Comparison of ENCODE assay signal across 2 cellular contexts in genomic region chrX:40100537-40101429, GRCh38.
TF ChIP-seq lines count a peak whose summit lies in the region.

No MANE protein-coding gene starts in this region.

TF ChIP-seq in SK-N-SH, 30 proteins besides CTCF, POLR2A, EP300 and RAD21 (continued from another document):
- TF ChIP-seq IRF3 (IDR thresholded peaks at IDR 0.05; ENCODE audit: low read depth, low read length) (no peak), ZBTB33 (IDR thresholded peaks at IDR 0.05; ENCODE audit: borderline replicate concordance, low read depth) (no peak), TAF1 (IDR thresholded peaks at IDR 0.05; ENCODE audit: borderline replicate concordance, low read depth, low read length) (no peak), GATA2 (CRISPR knock-in tag; IDR thresholded peaks at IDR 0.05) (no peak), RCOR1 (IDR thresholded peaks at IDR 0.05; ENCODE audit: low read length) (no peak), TCF12 (IDR thresholded peaks at IDR 0.05) (no peak), TEAD4 (IDR thresholded peaks at IDR 0.05; ENCODE audit: borderline replicate concordance, insufficient read depth) (no peak), YY1 (IDR thresholded peaks at IDR 0.05; ENCODE audit: low read depth) (no peak), SMC3 (IDR thresholded peaks at IDR 0.05; ENCODE audit: low read depth, low read length) (no peak)
- TF ChIP-seq, protein P1, sequence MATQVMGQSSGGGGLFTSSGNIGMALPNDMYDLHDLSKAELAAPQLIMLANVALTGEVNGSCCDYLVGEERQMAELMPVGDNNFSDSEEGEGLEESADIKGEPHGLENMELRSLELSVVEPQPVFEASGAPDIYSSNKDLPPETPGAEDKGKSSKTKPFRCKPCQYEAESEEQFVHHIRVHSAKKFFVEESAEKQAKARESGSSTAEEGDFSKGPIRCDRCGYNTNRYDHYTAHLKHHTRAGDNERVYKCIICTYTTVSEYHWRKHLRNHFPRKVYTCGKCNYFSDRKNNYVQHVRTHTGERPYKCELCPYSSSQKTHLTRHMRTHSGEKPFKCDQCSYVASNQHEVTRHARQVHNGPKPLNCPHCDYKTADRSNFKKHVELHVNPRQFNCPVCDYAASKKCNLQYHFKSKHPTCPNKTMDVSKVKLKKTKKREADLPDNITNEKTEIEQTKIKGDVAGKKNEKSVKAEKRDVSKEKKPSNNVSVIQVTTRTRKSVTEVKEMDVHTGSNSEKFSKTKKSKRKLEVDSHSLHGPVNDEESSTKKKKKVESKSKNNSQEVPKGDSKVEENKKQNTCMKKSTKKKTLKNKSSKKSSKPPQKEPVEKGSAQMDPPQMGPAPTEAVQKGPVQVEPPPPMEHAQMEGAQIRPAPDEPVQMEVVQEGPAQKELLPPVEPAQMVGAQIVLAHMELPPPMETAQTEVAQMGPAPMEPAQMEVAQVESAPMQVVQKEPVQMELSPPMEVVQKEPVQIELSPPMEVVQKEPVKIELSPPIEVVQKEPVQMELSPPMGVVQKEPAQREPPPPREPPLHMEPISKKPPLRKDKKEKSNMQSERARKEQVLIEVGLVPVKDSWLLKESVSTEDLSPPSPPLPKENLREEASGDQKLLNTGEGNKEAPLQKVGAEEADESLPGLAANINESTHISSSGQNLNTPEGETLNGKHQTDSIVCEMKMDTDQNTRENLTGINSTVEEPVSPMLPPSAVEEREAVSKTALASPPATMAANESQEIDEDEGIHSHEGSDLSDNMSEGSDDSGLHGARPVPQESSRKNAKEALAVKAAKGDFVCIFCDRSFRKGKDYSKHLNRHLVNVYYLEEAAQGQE (IDR thresholded peaks at IDR 0.05; ENCODE audit: low read depth, low read length): no peak
- TF ChIP-seq, protein P2, sequence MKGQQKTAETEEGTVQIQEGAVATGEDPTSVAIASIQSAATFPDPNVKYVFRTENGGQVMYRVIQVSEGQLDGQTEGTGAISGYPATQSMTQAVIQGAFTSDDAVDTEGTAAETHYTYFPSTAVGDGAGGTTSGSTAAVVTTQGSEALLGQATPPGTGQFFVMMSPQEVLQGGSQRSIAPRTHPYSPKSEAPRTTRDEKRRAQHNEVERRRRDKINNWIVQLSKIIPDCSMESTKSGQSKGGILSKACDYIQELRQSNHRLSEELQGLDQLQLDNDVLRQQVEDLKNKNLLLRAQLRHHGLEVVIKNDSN (IDR thresholded peaks at IDR 0.05; ENCODE audit: borderline replicate concordance, low read depth): no peak

TF ChIP-seq in SK-N-SH treated with all-trans-retinoic acid at 6 μM for 48 hours, 23 proteins besides CTCF, POLR2A, EP300 and RAD21 (continued from another document):
- no peak for TF ChIP-seq CREB5 (CRISPR knock-in tag; IDR thresholded peaks at IDR 0.05; ENCODE audit: low read depth)
- no peak for TF ChIP-seq CSDC2 (CRISPR knock-in tag; IDR thresholded peaks at IDR 0.05)
- TF ChIP-seq, protein P3, sequence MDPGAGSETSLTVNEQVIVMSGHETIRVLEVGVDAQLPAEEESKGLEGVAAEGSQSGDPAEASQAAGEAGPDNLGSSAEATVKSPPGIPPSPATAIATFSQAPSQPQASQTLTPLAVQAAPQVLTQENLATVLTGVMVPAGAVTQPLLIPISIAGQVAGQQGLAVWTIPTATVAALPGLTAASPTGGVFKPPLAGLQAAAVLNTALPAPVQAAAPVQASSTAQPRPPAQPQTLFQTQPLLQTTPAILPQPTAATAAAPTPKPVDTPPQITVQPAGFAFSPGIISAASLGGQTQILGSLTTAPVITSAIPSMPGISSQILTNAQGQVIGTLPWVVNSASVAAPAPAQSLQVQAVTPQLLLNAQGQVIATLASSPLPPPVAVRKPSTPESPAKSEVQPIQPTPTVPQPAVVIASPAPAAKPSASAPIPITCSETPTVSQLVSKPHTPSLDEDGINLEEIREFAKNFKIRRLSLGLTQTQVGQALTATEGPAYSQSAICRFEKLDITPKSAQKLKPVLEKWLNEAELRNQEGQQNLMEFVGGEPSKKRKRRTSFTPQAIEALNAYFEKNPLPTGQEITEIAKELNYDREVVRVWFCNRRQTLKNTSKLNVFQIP (CRISPR knock-in tag; IDR thresholded peaks at IDR 0.05; ENCODE audit: borderline replicate concordance, low read depth): no peak
- no peak for TF ChIP-seq ESRRG (CRISPR knock-in tag; IDR thresholded peaks at IDR 0.05)
TF ChIP-seq in SK-N-SH treated with all-trans-retinoic acid at 6 μM for 48 hours: peak in this region for 0.
